ENCODE assay signal across 9 cellular contexts in genomic region chr9:121282309-121283071, GRCh38. TPM values are rescaled to one million over a fixed set of nuclear protein-coding genes. Genes with fewer than 3 reads are reported as not detected.
A peak's percentile ranks its signal among the peaks of the same experiment; 100 is the strongest.
DNase-seq lines count a peak whose midpoint lies in the region; ATAC-seq, FAIRE-seq and TF ChIP-seq lines count a peak whose summit lies in the region.
"Had no signal": no experiment of that assay in that cellular context is flagged by ENCODE, and none has a peak within 500 bp of the region (broad histone marks: within the 10 kb centered on the region; RNA-seq: fewer than 3 reads in every experiment).

No MANE protein-coding gene starts in this region.

- H4K20me1 ChIP-seq in OCI-LY1 (ENCODE audit: insufficient read depth, low read length) (no peaks in the 10 kb centered on the region), OCI-LY7 (ENCODE audit: insufficient read depth, low read length) (no peaks in the 10 kb centered on the region)

- no peak overlapping the region for H2AK5ac ChIP-seq in mesendoderm (ENCODE audit: low read length)

- no TSS peak for BruUV-seq in OCI-LY7 (replicated peaks; lab: Mats Ljungman, UMichigan)

- no peak overlapping the region for H2BK5ac ChIP-seq in mesendoderm (ENCODE audit: low read length)

- H3K4me2 ChIP-seq in OCI-LY1 (ENCODE audit: low read length) (no peak overlapping the region; the same call in 1 of the 2 replicates), OCI-LY7 (ENCODE audit: low read length) (no peak overlapping the region), mesendoderm (ENCODE audit: low read length) (no peak overlapping the region)

- H3K9me2 ChIP-seq in OCI-LY1 (ENCODE audit: low read depth, low read length): no peaks in the 10 kb centered on the region
- no peaks in the 10 kb centered on the region for H3K9me2 ChIP-seq in OCI-LY7 (ENCODE audit: insufficient read depth, low read length)

- no peaks in the 10 kb centered on the region for H3K79me1 ChIP-seq in mesendoderm (ENCODE audit: low read length)

- H2AFZ ChIP-seq in OCI-LY1 (ENCODE audit: low read length) (no peak overlapping the region), OCI-LY7 (ENCODE audit: low read length) (no peak overlapping the region)

- no peak overlapping the region for H4K8ac ChIP-seq in mesendoderm (ENCODE audit: low read depth, low read length)

- no peaks in the 10 kb centered on the region for H3F3A ChIP-seq in OCI-LY1 (ENCODE audit: insufficient read depth, low read length)

- H2BK120ac ChIP-seq in mesendoderm (ENCODE audit: low read depth, low read length): no peak overlapping the region

- WGBS in pancreas, 2 donors: 81 to 82% methylated on average over 13 of the region's 13 CpGs
- WGBS in mesendoderm (ENCODE audit: extremely low coverage, insufficient coverage, low lambda C conversion rate): no CpG with 5 or more reads among the region's 13 CpGs

- H3K23ac ChIP-seq in mesendoderm (ENCODE audit: low read length): no peak overlapping the region

- H3K79me2 ChIP-seq in OCI-LY1 (ENCODE audit: insufficient read depth, low read length): no peaks in the 10 kb centered on the region
- no peaks in the 10 kb centered on the region for H3K79me2 ChIP-seq in OCI-LY7 (ENCODE audit: insufficient read depth, low read depth, low read length)
- H3K79me2 ChIP-seq in mesendoderm (ENCODE audit: control insufficient read depth, insufficient read depth, low read length): no peaks in the 10 kb centered on the region

- TF ChIP-seq CTCF in BJ (IDR thresholded peaks at IDR 0.05; ENCODE audit: insufficient read depth, low read depth, low read length) (no peak), OCI-LY1 (IDR thresholded peaks at IDR 0.05; ENCODE audit: low read length) (no peak), foreskin fibroblast (IDR thresholded peaks at IDR 0.05; ENCODE audit: low read depth, low read length) (no peak), pancreas (IDR thresholded peaks at IDR 0.05) (no peak), OCI-LY7 (conservative IDR thresholded peaks at IDR 0.05; ENCODE audit: low read length) (no peak)

- H3K56ac ChIP-seq in mesendoderm (ENCODE audit: low read length): no peak overlapping the region

- H3K36me3 ChIP-seq in BJ (ENCODE audit: control insufficient read depth, insufficient read depth, low read length) (peaks cover 19% of the 10 kb centered on the region), OCI-LY1 (ENCODE audit: insufficient read depth, low read length) (no peaks in the 10 kb centered on the region), pancreas (no peaks in the 10 kb centered on the region), OCI-LY7 (ENCODE audit: insufficient read depth, low read length) (no peaks in the 10 kb centered on the region), mesendoderm (ENCODE audit: control insufficient read depth, insufficient read depth, low read length) (no peaks in the 10 kb centered on the region)

- H3K27ac ChIP-seq in OCI-LY1 (ENCODE audit: low read depth, low read length, poor library complexity, severe bottlenecking) (peak overlapping the region; percentile 38), pancreas (peak overlapping the region; percentile 44 to 92 (median 82)), OCI-LY7 (ENCODE audit: low read depth, low read length, poor library complexity, severe bottlenecking) (no peak overlapping the region), mesendoderm (ENCODE audit: low read depth, low read length) (no peak overlapping the region)

- intact Hi-C loops in pancreas (cut with DNase I) (no loop called here), OCI-LY7 (cut with micrococcal nuclease; ENCODE audit: unreplicated experiment) (no loop called here)

- FAIRE-seq in pancreas (lab: Jason Lieb, UNC): no peak

- DNase-seq in BJ (ENCODE audit: low read depth) (peak; percentile 87), foreskin fibroblast (peak; percentile 88 to 95), pancreas (no peak), OCI-LY7 (ENCODE audit: low spot score) (no peak), mesendoderm (no peak)
- DNase-seq in activated CD8-positive, alpha-beta memory T cell treated with anti-CD3 and anti-CD28 coated beads, Interleukin-2, amount 50 U/mL, for 48 hours: no peak
- no peak for DNase-seq in activated T-cell treated with anti-CD3 and anti-CD28 coated beads, Interleukin-2, amount 50 U/mL, for 1 hour
- DNase-seq: activated B cell treated with CpG ODN at 0.5 μM for 24 hours had no signal

- H3K18ac ChIP-seq in mesendoderm (ENCODE audit: low read length): no peak overlapping the region

- peak in 2 of 4 donors; percentile 0 to 15 for ATAC-seq in pancreas

- H3K4me1 ChIP-seq in OCI-LY1 (ENCODE audit: insufficient read depth, low read length, severe bottlenecking) (peaks cover 19% of the 10 kb centered on the region), pancreas (peaks cover 16 to 49% (median 20%) of the 10 kb centered on the region in 3 donors), OCI-LY7 (ENCODE audit: insufficient read depth, low read length, poor library complexity, severe bottlenecking) (no peaks in the 10 kb centered on the region), mesendoderm (ENCODE audit: control insufficient read depth, low read depth, low read length) (peaks cover 9% of the 10 kb centered on the region)

- no peak overlapping the region for H4K5ac ChIP-seq in mesendoderm (ENCODE audit: low read length)

- CTCF ChIA-PET in BJ (lab: Yijun Ruan, JAX) (interaction anchor here (1.0 to 3.1 kb wide), 4 partner anchors 11 to 117 kb away, joined by 3 to 22 read pairs (median 4); no protein-coding TSS in a partner anchor), OCI-LY7 (lab: Charles Lee; ENCODE audit: unreplicated experiment) (no interaction called here)

- H2BK15ac ChIP-seq in mesendoderm (replicated peaks; ENCODE audit: low read depth): no peak overlapping the region

- H3K9ac ChIP-seq in OCI-LY1 (ENCODE audit: low read length) (no peak overlapping the region), mesendoderm (ENCODE audit: low read length) (no peak overlapping the region)

- no peaks in the 10 kb centered on the region for H3K9me3 ChIP-seq in OCI-LY1 (ENCODE audit: low read length)
- no peaks in the 10 kb centered on the region for H3K9me3 ChIP-seq in pancreas
- no peaks in the 10 kb centered on the region for H3K9me3 ChIP-seq in OCI-LY7 (ENCODE audit: low read length)

- H3K4ac ChIP-seq in mesendoderm (ENCODE audit: low read depth, low read length): no peak overlapping the region

- H3K4me3 ChIP-seq in BJ (ENCODE audit: low read depth, low read length) (no peak overlapping the region), OCI-LY1 (ENCODE audit: low read depth, low read length, poor library complexity, severe bottlenecking) (no peak overlapping the region), foreskin fibroblast (ENCODE audit: low read depth in 1 of 2, low read length in 2 of 2) (no peak overlapping the region), pancreas (no peak overlapping the region), OCI-LY7 (ENCODE audit: low read depth, low read length, poor library complexity, severe bottlenecking) (no peak overlapping the region), mesendoderm (ENCODE audit: low read length) (no peak overlapping the region)

- POLR2A ChIA-PET in BJ (lab: Charles Lee) (interaction anchor here (0.6 kb wide), 1 partner anchor 80 kb away, joined by 5 read pairs; no protein-coding TSS in a partner anchor), OCI-LY7 (lab: Charles Lee) (no interaction called here)

- H3K27me3 ChIP-seq in BJ (ENCODE audit: control insufficient read depth, insufficient read depth, low read length): no peaks in the 10 kb centered on the region
- H3K27me3 ChIP-seq in OCI-LY1 (ENCODE audit: insufficient read depth, low read length): no peaks in the 10 kb centered on the region
- no peaks in the 10 kb centered on the region for H3K27me3 ChIP-seq in pancreas
- no peaks in the 10 kb centered on the region for H3K27me3 ChIP-seq in mesendoderm (ENCODE audit: insufficient read depth, low read length, poor library complexity)

RNA-seq across cellular contexts. Expression of gene GSN, which starts 14.5 kb away (rescaled TPM):
- polyA plus RNA-seq in BJ (2011; rRNA removed) (493 and 765 TPM in 2 replicates), pancreas (100 to 1,000 TPM; 154 to 193 TPM)
- polyA minus RNA-seq in BJ (2011; rRNA and poly(A)+ RNA removed): 523 and 815 TPM in 2 replicates
- total RNA-seq in pancreas (100 to 1,000 TPM in 3 of 6 donors, 10 to 100 TPM in 3; 44.0 to 190 (median 97.8) TPM), OCI-LY7 (2022) (13.4 and 15.3 TPM in 2 replicates)
- 10.9 and 16.3 TPM in 2 replicates for total RNA-seq in OCI-LY7 (2014; rRNA removed; shearing (Covaris generic))
- polyA plus RNA-seq in mesendoderm (2013, experiment 1 of 2): 12.4 TPM
- polyA plus RNA-seq in mesendoderm (2013, experiment 2 of 2): 13.0 TPM

Comparison
In these comparisons a context has a peak if more than half of its experiments do, and no peak if none do; other contexts are left out.
1. DNase-seq: peak in BJ (single experiment) and foreskin fibroblast (2 of 2); none in pancreas (0 of 6), activated CD8-positive, alpha-beta memory T cell treated with anti-CD3 and anti-CD28 coated beads, Interleukin-2, amount 50 U/mL, for 48 hours (single experiment), OCI-LY7 (single experiment), mesendoderm (single experiment) and activated T-cell treated with anti-CD3 and anti-CD28 coated beads, Interleukin-2, amount 50 U/mL, for 1 hour (single experiment).
2. H3K27ac ChIP-seq: peak in OCI-LY1 (single experiment) and pancreas (4 of 4); none in OCI-LY7 (single experiment) and mesendoderm (single experiment).